In the genomic region with DNA sequence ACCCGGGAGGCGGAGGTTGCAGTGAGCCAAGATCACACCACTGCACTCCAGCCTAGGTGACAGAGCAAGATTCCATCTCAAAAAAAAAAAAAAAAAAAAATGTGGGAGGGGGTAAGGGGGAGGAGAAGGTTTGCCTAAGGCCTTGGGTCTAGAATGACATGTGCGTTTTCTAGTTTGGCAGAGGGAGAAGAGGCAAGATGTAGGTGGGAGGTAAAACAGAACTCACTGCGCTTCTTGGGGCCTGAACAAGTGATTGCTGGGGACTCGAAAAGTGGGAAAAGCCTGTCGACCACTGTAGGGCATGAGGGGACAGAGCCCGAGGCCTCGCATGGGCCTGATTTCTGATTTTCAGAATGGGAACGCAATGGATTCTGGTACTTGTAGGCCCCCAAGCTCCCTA, we compare ENCODE assay signal across 21 cellular contexts. TPM values are rescaled to one million over a fixed set of nuclear protein-coding genes. Genes with fewer than 3 reads are reported as not detected.
DNase-seq lines count a peak whose midpoint lies in the region; ATAC-seq, FAIRE-seq and TF ChIP-seq lines count a peak whose summit lies in the region.
"Had no signal": no experiment of that assay in that cellular context is flagged by ENCODE, and none has a peak within 500 bp of the region (broad histone marks: within the 10 kb centered on the region; RNA-seq: fewer than 3 reads in every experiment).

No MANE protein-coding gene starts in this region.

- no peak overlapping the region for H3K4ac ChIP-seq in H1 (replicated peaks; ENCODE audit: insufficient read length, low read depth, low read length)

- H3K4me3 ChIP-seq in H1 (ENCODE audit: extremely low read depth in 1 of 4, insufficient read depth in 2 of 4, low read depth in 3 of 4, low read length in 4 of 4), result no peak overlapping the region
- H3K4me3 ChIP-seq: BLaER1 treated with 17β-estradiol and CSF1 and Interleukin-3, amounts not matched to agents 10 nM and 100 nM; body of pancreas; GM23248; left ventricle myocardium inferior; ovary had no signal

- H3K27ac Mint-ChIP-seq in activated CD4-positive, alpha-beta T cell treated with anti-CD3 and anti-CD28 coated beads, Interleukin-2, amount 10 ng/mL, durations not matched to agents 7 days and 5 days, result peak overlapping the region; percentile 41
- H3K27ac Mint-ChIP-seq in T-helper 17 cell, result peak overlapping the region; percentile 99
- H3K27ac Mint-ChIP-seq in stimulated activated effector memory CD8-positive, alpha-beta T cell treated with anti-CD3 and anti-CD28 coated beads, Interleukin-12 subunit alpha, Interleukin-12 subunit beta, amount 100 ng/mL, for 72 hours, result peak overlapping the region; percentile 73

- no peaks in the 10 kb centered on the region for H3K9me3 Mint-ChIP-seq in activated CD4-positive, alpha-beta T cell treated with anti-CD3 and anti-CD28 coated beads, Interleukin-2, amount 10 ng/mL, durations not matched to agents 7 days and 5 days
- no peaks in the 10 kb centered on the region for H3K9me3 Mint-ChIP-seq in stimulated activated effector memory CD8-positive, alpha-beta T cell treated with anti-CD3 and anti-CD28 coated beads, Interleukin-12 subunit alpha, Interleukin-12 subunit beta, amount 100 ng/mL, for 72 hours

- H3K4me2 ChIP-seq in H1 (ENCODE audit: insufficient read depth in 1 of 2, low read depth in 2 of 2, low read length in 2 of 2), result no peak overlapping the region
- H3K4me2 ChIP-seq: BLaER1 treated with 17β-estradiol and CSF1 and Interleukin-3, amounts not matched to agents 10 nM and 100 nM; SK-N-SH had no signal

- no peak overlapping the region for H2BK20ac ChIP-seq in H1 (ENCODE audit: low read length)

- no peak overlapping the region for H3K18ac ChIP-seq in H1 (ENCODE audit: extremely low read depth, low read length)

- peaks cover 0 to 2% (median 0%) of the 10 kb centered on the region in 4 experiments; a peak in 3 of 7 replicates for H3K4me1 ChIP-seq in H1 (replicated peaks in 1 of 4; ENCODE audit: control insufficient read depth in 3 of 4, insufficient read depth in 4 of 4, low read length in 3 of 4)
- H3K4me1 ChIP-seq: body of pancreas had no signal

- no peak overlapping the region for H2AK5ac ChIP-seq in H1 (ENCODE audit: low read depth, low read length)

- TF ChIP-seq EP300 in H1 (IDR thresholded peaks at IDR 0.05; ENCODE audit: borderline replicate concordance in 1 of 2, low read depth in 2 of 2, low read length in 2 of 2), result no peak

- no peak overlapping the region for H3K56ac ChIP-seq in H1 (replicated peaks; ENCODE audit: insufficient read length, low read depth, low read length)

- H3K36me3 ChIP-seq in H1 (ENCODE audit: control insufficient read depth in 2 of 4, insufficient read depth in 4 of 4, low read length in 3 of 4), result no peaks in the 10 kb centered on the region
- H3K36me3 ChIP-seq: BLaER1 treated with 17β-estradiol and CSF1 and Interleukin-3, amounts not matched to agents 10 nM and 100 nM; left ventricle myocardium inferior; ovary had no signal

- CTCF ChIA-PET in activated CD4-positive, alpha-beta T cell treated with anti-CD3 and anti-CD28 coated beads, Interleukin-2, amount 10 ng/mL, durations not matched to agents 7 days and 5 days (lab: Charles Lee), result interaction anchor here (0.9 to 1.1 kb wide), 2 partner anchors 12 to 116 kb away, joined by 3 read pairs; no protein-coding TSS in a partner anchor
- CTCF ChIA-PET in H1 (lab: Charles Lee; ENCODE audit: partially characterized antibody), result interaction anchor here (0.7 to 2.0 kb wide), 14 partner anchors 9 to 174 kb away, joined by 3 to 10 read pairs (median 4); no protein-coding TSS in a partner anchor

- no peak overlapping the region for H4K5ac ChIP-seq in H1 (ENCODE audit: insufficient read length, low read depth, low read length)

- H4K8ac ChIP-seq in H1 (ENCODE audit: extremely low read depth, insufficient read depth, low read length), result no peak overlapping the region

- no peak overlapping the region for H2BK5ac ChIP-seq in H1 (ENCODE audit: low read depth, low read length)

- H3K79me1 ChIP-seq in H1 (ENCODE audit: low read depth, low read length), result no peaks in the 10 kb centered on the region

- no peaks in the 10 kb centered on the region for H3K79me2 ChIP-seq in H1 (ENCODE audit: control insufficient read depth in 1 of 2, insufficient read depth in 2 of 2, low read length in 2 of 2)

- no peak overlapping the region for H3K14ac ChIP-seq in H1 (ENCODE audit: insufficient read length)

- H3K4me3 Mint-ChIP-seq in activated CD4-positive, alpha-beta T cell treated with anti-CD3 and anti-CD28 coated beads, Interleukin-2, amount 10 ng/mL, durations not matched to agents 7 days and 5 days, result no peak overlapping the region
- H3K4me3 Mint-ChIP-seq in T-helper 17 cell, result peak overlapping the region; percentile 36
- H3K4me3 Mint-ChIP-seq in stimulated activated effector memory CD8-positive, alpha-beta T cell treated with anti-CD3 and anti-CD28 coated beads, Interleukin-12 subunit alpha, Interleukin-12 subunit beta, amount 100 ng/mL, for 72 hours, result peak overlapping the region; percentile 92

- no peak for DNase-seq in activated CD4-positive, alpha-beta T cell treated with anti-CD3 and anti-CD28 coated beads, Interleukin-2, amount 10 ng/mL, durations not matched to agents 7 days and 5 days
- DNase-seq in activated CD4-positive, alpha-beta T cell treated with anti-CD3 and anti-CD28 coated beads, Interleukin-2, amount 50 U/mL, for 1 hour, result no peak
- DNase-seq in T-helper 17 cell (no peak), H1 (ENCODE audit: low read depth in 1 of 2, low spot score in 2 of 2) (no peak), GM12891 (ENCODE audit: insufficient read length, low spot score) (no peak), omental fat pad (ENCODE audit: low spot score) (no peak)
- DNase-seq in stimulated activated effector memory CD8-positive, alpha-beta T cell treated with anti-CD3 and anti-CD28 coated beads, Interleukin-12 subunit alpha, Interleukin-12 subunit beta, amount 100 ng/mL, for 72 hours (ENCODE audit: low spot score in 2 of 2), result no peak
- DNase-seq: cortex of kidney, DMS153, Karpas-422, NCI-H1105 treated with DMSO at 0.1 percent for 48 hours, NCI-H2171, NCI-H774, ovary, SK-N-SH had no signal

- ATAC-seq in T-helper 17 cell (no peak), HG03342 (IDR thresholded peaks at IDR 0.05; ENCODE audit: unreplicated experiment) (no peak), omental fat pad (ENCODE audit: low FRiP score) (no peak)
- ATAC-seq in stimulated activated effector memory CD8-positive, alpha-beta T cell treated with anti-CD3 and anti-CD28 coated beads, Interleukin-12 subunit alpha, Interleukin-12 subunit beta, amount 100 ng/mL, for 72 hours, result no peak

- H2BK15ac ChIP-seq in H1 (ENCODE audit: low read length), result no peak overlapping the region

- no peaks in the 10 kb centered on the region for H3K27me3 ChIP-seq in H1 (replicated peaks in 1 of 4; ENCODE audit: control insufficient read depth in 3 of 4, extremely low read depth in 1 of 4, insufficient read depth in 3 of 4, low read length in 3 of 4)
- H3K27me3 ChIP-seq: body of pancreas, ovary had no signal

- POLR2A ChIA-PET in activated CD4-positive, alpha-beta T cell treated with anti-CD3 and anti-CD28 coated beads, Interleukin-2, amount 10 ng/mL, durations not matched to agents 7 days and 5 days (lab: Charles Lee), result no interaction called here
- POLR2A ChIA-PET in H1 (lab: Charles Lee; ENCODE audit: partially characterized antibody), result interaction anchor here (1.5 kb wide), 1 partner anchor 9 kb away, joined by 4 read pairs; no protein-coding TSS in a partner anchor

- H3K23ac ChIP-seq in H1 (ENCODE audit: insufficient read length), result no peak overlapping the region

- H2BK120ac ChIP-seq in H1 (replicated peaks; ENCODE audit: low read depth, low read length), result no peak overlapping the region

- no peaks in the 10 kb centered on the region for H3K9me3 ChIP-seq in T-helper 17 cell (ENCODE audit: control insufficient read depth, low read length, poor library complexity, severe bottlenecking)
- H3K9me3 ChIP-seq in H1 (ENCODE audit: insufficient read depth in 2 of 2, low read depth in 1 of 2, low read length in 1 of 2), result no peaks in the 10 kb centered on the region
- H3K9me3 ChIP-seq: body of pancreas, left ventricle myocardium inferior, ovary, SK-N-SH had no signal

- H3K27ac ChIP-seq in H1 (ENCODE audit: low read depth, low read length), result no peak overlapping the region
- H3K27ac ChIP-seq: BLaER1 treated with 17β-estradiol and CSF1 and Interleukin-3, amounts not matched to agents 10 nM and 100 nM; GM23248; left ventricle myocardium inferior; ovary had no signal

- no peaks in the 10 kb centered on the region for H4K20me1 ChIP-seq in H1 (replicated peaks in 1 of 2; ENCODE audit: control insufficient read depth in 1 of 2, insufficient read depth in 2 of 2, low read length in 2 of 2)

- H2BK12ac ChIP-seq in H1 (ENCODE audit: low read depth, low read length), result no peak overlapping the region

- H3K36me3 Mint-ChIP-seq in activated CD4-positive, alpha-beta T cell treated with anti-CD3 and anti-CD28 coated beads, Interleukin-2, amount 10 ng/mL, durations not matched to agents 7 days and 5 days (ENCODE audit: low read depth), result peaks cover 66% of the 10 kb centered on the region
- peaks cover 10% of the 10 kb centered on the region for H3K36me3 Mint-ChIP-seq in T-helper 17 cell (ENCODE audit: low read depth)
- peaks cover 100% of the 10 kb centered on the region for H3K36me3 Mint-ChIP-seq in stimulated activated effector memory CD8-positive, alpha-beta T cell treated with anti-CD3 and anti-CD28 coated beads, Interleukin-12 subunit alpha, Interleukin-12 subunit beta, amount 100 ng/mL, for 72 hours

- no peak overlapping the region for H3K9ac ChIP-seq in H1 (replicated peaks in 1 of 4; ENCODE audit: extremely low read depth in 1 of 4, low read depth in 3 of 4, low read length in 3 of 4)
- H3K9ac ChIP-seq: BLaER1 treated with 17β-estradiol and CSF1 and Interleukin-3, amounts not matched to agents 10 nM and 100 nM; GM23248; SK-N-SH had no signal

- TF ChIP-seq POLR2A in H1 (IDR thresholded peaks at IDR 0.05; ENCODE audit: control extremely low read depth in 1 of 2, low read depth in 2 of 2, low read length in 2 of 2) (no peak), GM12891 (IDR thresholded peaks at IDR 0.05; ENCODE audit: low read depth, low read length) (no peak)

- no peaks in the 10 kb centered on the region for H3K27me3 Mint-ChIP-seq in activated CD4-positive, alpha-beta T cell treated with anti-CD3 and anti-CD28 coated beads, Interleukin-2, amount 10 ng/mL, durations not matched to agents 7 days and 5 days
- no peaks in the 10 kb centered on the region for H3K27me3 Mint-ChIP-seq in T-helper 17 cell

- H3K4me1 Mint-ChIP-seq in activated CD4-positive, alpha-beta T cell treated with anti-CD3 and anti-CD28 coated beads, Interleukin-2, amount 10 ng/mL, durations not matched to agents 7 days and 5 days, result peaks cover 30% of the 10 kb centered on the region
- H3K4me1 Mint-ChIP-seq in T-helper 17 cell, result peaks cover 44% of the 10 kb centered on the region
- H3K4me1 Mint-ChIP-seq in stimulated activated effector memory CD8-positive, alpha-beta T cell treated with anti-CD3 and anti-CD28 coated beads, Interleukin-12 subunit alpha, Interleukin-12 subunit beta, amount 100 ng/mL, for 72 hours, result peaks cover 84% of the 10 kb centered on the region

- WGBS in H1 (ENCODE audit: extremely low coverage in 1 of 2, insufficient coverage in 1 of 2, insufficient read length in 1 of 2, insufficient replicate concordance in 2 of 2, low coverage in 1 of 2, low lambda C conversion rate in 2 of 2, missing lambda C conversion rate in 1 of 2), 2 experiments, result 90% methylated on average over 7 of the region's 9 CpGs; no CpG with 5 or more reads in 1 of the 2 experiments

- no peaks in the 10 kb centered on the region for H3K23me2 ChIP-seq in H1 (ENCODE audit: low read depth, low read length)

- no peak for TF ChIP-seq RAD21 in H1 (IDR thresholded peaks at IDR 0.05 in 1 of 2, conservative IDR thresholded peaks at IDR 0.05 in 1 of 2; ENCODE audit: low read depth in 2 of 2, low read length in 2 of 2)

- no peak overlapping the region for H4K91ac ChIP-seq in H1 (replicated peaks; ENCODE audit: insufficient read length, low read length)

- H2AFZ ChIP-seq in H1 (ENCODE audit: low read length), result no peak overlapping the region

- no peak for TF ChIP-seq CTCF in H1 (IDR thresholded peaks at IDR 0.05; ENCODE audit: control extremely low read depth in 1 of 3, insufficient read depth in 1 of 3, low read depth in 1 of 3, low read length in 3 of 3)
- TF ChIP-seq CTCF in omental fat pad (IDR thresholded peaks at IDR 0.05), result no peak

- FAIRE-seq in H1 (lab: Jason Lieb, UNC), result no peak
- FAIRE-seq in GM12891 (lab: Jason Lieb, UNC), result no peak
- FAIRE-seq: A204.1 had no signal

RNA-seq across cellular contexts. Expression of a gene that starts 19.9 kb away (rescaled TPM):
- total RNA-seq in activated CD4-positive, alpha-beta T cell treated with anti-CD3 and anti-CD28 coated beads, Interleukin-2, amount 10 ng/mL, durations not matched to agents 7 days and 5 days, result 100 to 1,000 TPM; 108 to 125 TPM
- total RNA-seq in T-helper 17 cell, result 100 to 1,000 TPM; 186 to 243 TPM
- 0.48 and 0.82 TPM in 2 replicates for total RNA-seq in H1 (2021; fragmentation: NEBNext Ultra II Directional; extraction: Animal tissue kit (Norgen Biotek cat#: 25700))
- polyA plus RNA-seq in H1 (2011; rRNA removed), result 0.49 and 0.62 TPM in 2 replicates
- polyA plus RNA-seq in H1 (2011; cell fraction: cytosol; rRNA removed), result 0.44 TPM
- polyA plus RNA-seq in H1 (2011; cell fraction: nucleus; rRNA removed), result 0.70 TPM
- 0.33 to 1.3 TPM (median 0.64 TPM) in 4 replicates for polyA plus RNA-seq in H1 (2012, experiment 1 of 2)
- polyA plus RNA-seq in H1 (2012, experiment 2 of 2), result 0.55 TPM
- 0.61 TPM for polyA plus RNA-seq in H1 (2013, experiment 1 of 2)
- 0.52 TPM for polyA plus RNA-seq in H1 (2013, experiment 2 of 2)
- 0.13 TPM in 1 of 2 replicates, not detected in the other for polyA minus RNA-seq in H1 (2011; rRNA and poly(A)+ RNA removed)
- 1.5 TPM for polyA minus RNA-seq in H1 (2011; cell fraction: cytosol; rRNA and poly(A)+ RNA removed)
- polyA minus RNA-seq in H1 (2011; cell fraction: nucleus; rRNA and poly(A)+ RNA removed), result 0.30 TPM
- 82.2 TPM for polyA plus RNA-seq in GM12891 (2012; ENCODE audit: low read depth, missing spikeins)
- 1 to 10 TPM; 1.6 to 6.7 (median 3.8) TPM for total RNA-seq in omental fat pad
- polyA plus RNA-seq: SK-N-SH had no signal

Comparison
In these comparisons a context has a peak if more than half of its experiments do, and no peak if none do; other contexts are left out.
1. H3K27ac Mint-ChIP-seq: peak in every context shown above with its lines; median percentile 99 in T-helper 17 cell; 73 in stimulated activated effector memory CD8-positive, alpha-beta T cell treated with anti-CD3 and anti-CD28 coated beads, Interleukin-12 subunit alpha, Interleukin-12 subunit beta, amount 100 ng/mL, for 72 hours; 41 in activated CD4-positive, alpha-beta T cell treated with anti-CD3 and anti-CD28 coated beads, Interleukin-2, amount 10 ng/mL, durations not matched to agents 7 days and 5 days.
2. RNA of a gene that starts 19.9 kb away (total RNA-seq): 186 to 243 TPM in T-helper 17 cell and 108 to 125 TPM in activated CD4-positive, alpha-beta T cell treated with anti-CD3 and anti-CD28 coated beads, Interleukin-2, amount 10 ng/mL, durations not matched to agents 7 days and 5 days; 1.6 to 6.7 TPM in omental fat pad and 0.48 to 0.82 TPM in H1; every median in the first group is over 10 times any median in the second.